In genomic region chr9:37485389-37486255, GRCh38 we compare ENCODE assay signal across 8 cellular contexts. TPM values are rescaled to one million over a fixed set of nuclear protein-coding genes. Genes with fewer than 3 reads are reported as not detected.
DNase-seq lines count a peak whose midpoint lies in the region; ATAC-seq and FAIRE-seq lines count a peak whose summit lies in the region.

Gene POLR1E (plus strand): TSS chr9:37485948. CDS start chr9:37486048, 100 bp downstream.

- H3K4ac ChIP-seq in mesenchymal stem cell (ENCODE audit: low read depth in 1 of 2, low read length in 2 of 2) = peak within 1 kb of the TSS; percentile 15 to 34

- WGBS in mesenchymal stem cell = 8% methylated on average over 45 of the region's 56 CpGs

- peak within 1 kb of the TSS; percentile 90 to 97 for H3K4me3 Mint-ChIP-seq in effector memory CD8-positive, alpha-beta T cell

- H3K9me3 ChIP-seq in mesenchymal stem cell (ENCODE audit: control insufficient read depth, low read length) = no peaks in the 10 kb centered on the region

- H2AFZ ChIP-seq in mesenchymal stem cell (ENCODE audit: low read depth, low read length) = peak within 1 kb of the TSS; percentile 90

- H3K9ac ChIP-seq in mesenchymal stem cell (ENCODE audit: low read length) = peak within 1 kb of the TSS; percentile 93

- peak within 1 kb of the TSS; percentile 16 to 59 for H3K18ac ChIP-seq in mesenchymal stem cell (ENCODE audit: low read depth in 1 of 2, low read length in 2 of 2)

- H4K91ac ChIP-seq in mesenchymal stem cell (ENCODE audit: low read length) = peak within 1 kb of the TSS; percentile 28

- peak within 1 kb of the TSS; percentile 28 to 29 for H2BK12ac ChIP-seq in mesenchymal stem cell (ENCODE audit: low read length in 2 of 2)

- peaks cover 28 to 30% of the 10 kb centered on the region in 2 donors for H3K4me1 Mint-ChIP-seq in effector memory CD8-positive, alpha-beta T cell (ENCODE audit: low read depth in 2 of 2)

- H2BK120ac ChIP-seq in mesenchymal stem cell (ENCODE audit: low read depth, low read length) = no peak within 1 kb of the TSS

- peak; percentile 97 for ATAC-seq in GM21367 (IDR thresholded peaks at IDR 0.05; ENCODE audit: unreplicated experiment)
- peak; percentile 94 for ATAC-seq in effector memory CD8-positive, alpha-beta T cell (replicated peaks)

- no peaks in the 10 kb centered on the region for H3K27me3 ChIP-seq in mesenchymal stem cell (ENCODE audit: control insufficient read depth in 1 of 2, insufficient read depth in 1 of 2, low read length in 2 of 2)

- no peaks in the 10 kb centered on the region for H3K9me3 Mint-ChIP-seq in effector memory CD8-positive, alpha-beta T cell

- peaks cover 0 to 22% of the 10 kb centered on the region in 2 experiments for H3K36me3 ChIP-seq in mesenchymal stem cell (ENCODE audit: control insufficient read depth in 1 of 2, insufficient read depth in 2 of 2, low read depth in 1 of 2, low read length in 2 of 2)

- peak within 1 kb of the TSS; percentile 73 to 96 for H3K4me3 ChIP-seq in mesenchymal stem cell (ENCODE audit: insufficient read depth in 1 of 2, low read depth in 1 of 2, low read length in 2 of 2)

- H3K27ac Mint-ChIP-seq in effector memory CD8-positive, alpha-beta T cell = peak within 1 kb of the TSS; percentile 87 to 98

- no peak within 1 kb of the TSS for H2BK5ac ChIP-seq in mesenchymal stem cell (ENCODE audit: low read depth, low read length, poor library complexity, severe bottlenecking)

- peak within 1 kb of the TSS; percentile 66 for H4K8ac ChIP-seq in mesenchymal stem cell (ENCODE audit: low read length)

- peaks cover 9 to 13% of the 10 kb centered on the region in 2 donors for H3K27me3 Mint-ChIP-seq in effector memory CD8-positive, alpha-beta T cell

- peaks cover 13% of the 10 kb centered on the region for H3K4me1 ChIP-seq in mesenchymal stem cell (ENCODE audit: control insufficient read depth, insufficient read depth, low read depth, low read length)

- peak within 1 kb of the TSS; percentile 78 for H2BK15ac ChIP-seq in mesenchymal stem cell (ENCODE audit: low read depth, poor library complexity, severe bottlenecking)

- H3K23ac ChIP-seq in mesenchymal stem cell (ENCODE audit: low read length in 2 of 2) = peak within 1 kb of the TSS in 1 of 2 experiments; percentile 47

- peak; percentile 91 for FAIRE-seq in HTR-8/SVneo (lab: Jason Lieb, UNC)

- peak; percentile 96 for DNase-seq in COR-L47 (lab: John Stamatoyannopoulos, UW)
- peak; percentile 98 for DNase-seq in HTR-8/SVneo (ENCODE audit: insufficient read length, low spot score)
- peak; percentile 69 for DNase-seq in NOMO-1 treated with DMSO at 0.1 percent for 48 hours (lab: John Stamatoyannopoulos, UW; ENCODE audit: unreplicated experiment)
- peak; percentile 92 to 94 for DNase-seq in activated CD8-positive, alpha-beta memory T cell treated with anti-CD3 and anti-CD28 coated beads for 4 hours (ENCODE audit: low read depth in 2 of 2)
- DNase-seq in effector memory CD8-positive, alpha-beta T cell = peak; percentile 95 to 98 (median 97)
- peak; percentile 92 for DNase-seq in mesenchymal stem cell
- peak; percentile 89 for DNase-seq in stimulated activated CD8-positive, alpha-beta memory T cell treated with anti-CD3 and anti-CD28 coated beads, Interleukin-12 subunit alpha, Interleukin-12 subunit beta, amount 100 ng/mL, for 24 hours (ENCODE audit: extremely low read depth)

- H3K27ac ChIP-seq in mesenchymal stem cell (ENCODE audit: low read length, poor library complexity, severe bottlenecking) = peak within 1 kb of the TSS; percentile 17

- H2AK5ac ChIP-seq in mesenchymal stem cell (ENCODE audit: low read length, severe bottlenecking) = no peak within 1 kb of the TSS

- peak within 1 kb of the TSS; percentile 70 for H3K4me2 ChIP-seq in mesenchymal stem cell (ENCODE audit: low read length, poor library complexity, severe bottlenecking)

- H3K36me3 Mint-ChIP-seq in effector memory CD8-positive, alpha-beta T cell (ENCODE audit: insufficient read depth) = peaks cover 29% of the 10 kb centered on the region

- H3K14ac ChIP-seq in mesenchymal stem cell (ENCODE audit: low read length in 2 of 2) = peak within 1 kb of the TSS in 1 of 2 experiments; percentile 38

- peaks cover 12% of the 10 kb centered on the region for H3K79me1 ChIP-seq in mesenchymal stem cell (replicated peaks; ENCODE audit: low read length, poor library complexity, severe bottlenecking)

RNA-seq across cellular contexts. Expression of gene POLR1E, which starts in this region (rescaled TPM):
- 11.0 TPM for polyA plus RNA-seq in mesenchymal stem cell (2013, experiment 1 of 2)
- 10.2 TPM for polyA plus RNA-seq in mesenchymal stem cell (2013, experiment 2 of 2)

Comparison
In these comparisons a context has a peak if more than half of its experiments do, and no peak if none do; other contexts are left out.
1. Peak in every context shown above with its lines: DNase-seq, ATAC-seq, H3K4me3 ChIP-seq and H3K27ac ChIP-seq.